9 cellular contexts compared by ENCODE assay signal in the genomic region with DNA sequence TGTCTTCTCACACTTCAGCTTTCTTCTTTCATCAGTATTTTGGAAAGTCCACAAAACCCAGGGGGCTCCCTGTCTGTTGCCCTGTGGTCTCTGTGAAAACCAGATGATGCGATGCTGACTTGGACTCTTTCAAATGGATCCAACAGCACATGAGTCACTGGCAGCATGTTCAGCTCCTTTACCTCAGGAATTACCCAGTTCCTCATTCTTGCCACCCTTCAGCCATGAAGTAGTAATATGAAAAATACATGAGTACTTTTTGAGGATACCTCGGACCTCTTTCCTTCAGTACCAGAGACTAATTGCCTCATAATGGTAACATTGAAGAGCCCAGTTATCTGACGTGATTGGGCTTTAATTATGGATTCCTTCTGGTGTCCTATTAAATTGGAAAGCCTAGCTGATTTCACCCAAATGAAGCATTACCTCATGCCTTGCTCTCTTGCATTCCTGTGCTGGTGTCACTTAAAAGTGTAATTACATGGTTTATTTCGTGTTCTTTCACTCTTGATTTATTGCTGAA.
DNase-seq lines count a peak whose midpoint lies in the region; ATAC-seq and TF ChIP-seq lines count a peak whose summit lies in the region.
"Had no signal": no experiment of that assay in that cellular context is flagged by ENCODE, and none has a peak within 500 bp of the region (broad histone marks: within the 10 kb centered on the region; RNA-seq: fewer than 3 reads in every experiment).

No MANE protein-coding gene starts in this region.

- peak overlapping the region; percentile 23 for H3K4me2 ChIP-seq in OCI-LY3 (ENCODE audit: low read length)
- H3K4me2 ChIP-seq: A549 had no signal

- no peak overlapping the region for H2AFZ ChIP-seq in OCI-LY3 (ENCODE audit: low read depth, low read length)

- peaks cover 62% of the 10 kb centered on the region for H3K4me1 ChIP-seq in OCI-LY3 (ENCODE audit: low read length)
- H3K4me1 ChIP-seq in SJCRH30, result 0 out of 2 replicates have a peak, but pooled peaks cover 4% of the 10 kb centered on the region
- H3K4me1 ChIP-seq in tibial nerve, result peaks cover 0 to 39% (median 3%) of the 10 kb centered on the region in 4 donors
- peaks cover 6 to 69% (median 52%) of the 10 kb centered on the region in 4 donors for H3K4me1 ChIP-seq in esophagus muscularis mucosa

- 69 to 72% methylated on average over 4 of the region's 4 CpGs for WGBS in tibial nerve, 2 donors
- 73% methylated on average over 4 of the region's 4 CpGs for WGBS in esophagus muscularis mucosa

- TF ChIP-seq CTCF in OCI-LY3 (IDR thresholded peaks at IDR 0.05; ENCODE audit: low read depth, low read length) (no peak), tibial nerve (IDR thresholded peaks at IDR 0.05) (no peak), esophagus muscularis mucosa (IDR thresholded peaks at IDR 0.05) (no peak)

- H3K79me2 ChIP-seq in OCI-LY3 (ENCODE audit: low read length), result peaks cover 77% of the 10 kb centered on the region

- peaks cover 52% of the 10 kb centered on the region for H3K36me3 ChIP-seq in OCI-LY3 (replicated peaks; ENCODE audit: low read depth, low read length)
- peaks cover 4% of the 10 kb centered on the region for H3K36me3 ChIP-seq in SJCRH30
- no peaks in the 10 kb centered on the region for H3K36me3 ChIP-seq in tibial nerve
- H3K36me3 ChIP-seq in esophagus muscularis mucosa, result peaks cover 0 to 11% (median 3%) of the 10 kb centered on the region in 4 donors

- H3K9me3 ChIP-seq in OCI-LY3 (ENCODE audit: insufficient read depth, low read length), result no peaks in the 10 kb centered on the region
- H3K9me3 ChIP-seq in SJCRH30 (replicated peaks), result no peaks in the 10 kb centered on the region
- no peaks in the 10 kb centered on the region for H3K9me3 ChIP-seq in tibial nerve
- H3K9me3 ChIP-seq in esophagus muscularis mucosa, result no peaks in the 10 kb centered on the region
- H3K9me3 ChIP-seq: A549 had no signal

- peaks cover 68% of the 10 kb centered on the region for H4K20me1 ChIP-seq in OCI-LY3 (ENCODE audit: insufficient read depth, low read length)

- peak; percentile 58 to 63 for ATAC-seq in activated CD4-positive, CD25-positive, alpha-beta regulatory T cell treated with anti-CD3 and anti-CD28 coated beads, Interleukin-2, amount 50 U/mL, for 24 hours
- peak; percentile 82 for ATAC-seq in HG02763 (IDR thresholded peaks at IDR 0.05; ENCODE audit: unreplicated experiment)
- ATAC-seq: A549 had no signal

- no peaks in the 10 kb centered on the region for H3K27me3 ChIP-seq in OCI-LY3 (ENCODE audit: low read depth, low read length)
- no peaks in the 10 kb centered on the region for H3K27me3 ChIP-seq in SJCRH30
- no peaks in the 10 kb centered on the region for H3K27me3 ChIP-seq in tibial nerve
- H3K27me3 ChIP-seq in esophagus muscularis mucosa, result no peaks in the 10 kb centered on the region

- no peak overlapping the region for H3K9ac ChIP-seq in OCI-LY3 (ENCODE audit: low read length)

- intact Hi-C loops in esophagus muscularis mucosa (cut with DNase I), result no loop called here

- TF ChIP-seq EP300 in tibial nerve (IDR thresholded peaks at IDR 0.05), result no peak
- TF ChIP-seq EP300 in esophagus muscularis mucosa (IDR thresholded peaks at IDR 0.05), result no peak

- no peak for DNase-seq in activated CD4-positive, CD25-positive, alpha-beta regulatory T cell treated with anti-CD3 and anti-CD28 coated beads, Interleukin-2, amount 50 U/mL, for 72 hours
- DNase-seq in kidney tubule cell (ENCODE audit: low spot score), result peak; percentile 91
- DNase-seq in SJCRH30, result no peak
- DNase-seq in tibial nerve (ENCODE audit: low spot score in 2 of 2), result no peak
- no peak for DNase-seq in esophagus muscularis mucosa (ENCODE audit: extremely low spot score)

- TF ChIP-seq POLR2A in tibial nerve (IDR thresholded peaks at IDR 0.05) (no peak), esophagus muscularis mucosa (IDR thresholded peaks at IDR 0.05; ENCODE audit: low read depth) (no peak)

- H3K4me3 ChIP-seq in OCI-LY3 (ENCODE audit: low read length) (no peak overlapping the region), SJCRH30 (no peak overlapping the region), tibial nerve (no peak overlapping the region), esophagus muscularis mucosa (no peak overlapping the region)
- H3K4me3 ChIP-seq: A549 had no signal

- 0 out of 2 replicates have a peak overlapping the region, but pooled peaks have one; percentile 3 for H3K27ac ChIP-seq in OCI-LY3 (ENCODE audit: low read length)
- H3K27ac ChIP-seq in SJCRH30, result no peak overlapping the region
- no peak overlapping the region for H3K27ac ChIP-seq in tibial nerve
- no peak overlapping the region for H3K27ac ChIP-seq in esophagus muscularis mucosa (replicated peaks in 1 of 4)
- H3K27ac ChIP-seq: A549 had no signal
